In the genomic region with DNA sequence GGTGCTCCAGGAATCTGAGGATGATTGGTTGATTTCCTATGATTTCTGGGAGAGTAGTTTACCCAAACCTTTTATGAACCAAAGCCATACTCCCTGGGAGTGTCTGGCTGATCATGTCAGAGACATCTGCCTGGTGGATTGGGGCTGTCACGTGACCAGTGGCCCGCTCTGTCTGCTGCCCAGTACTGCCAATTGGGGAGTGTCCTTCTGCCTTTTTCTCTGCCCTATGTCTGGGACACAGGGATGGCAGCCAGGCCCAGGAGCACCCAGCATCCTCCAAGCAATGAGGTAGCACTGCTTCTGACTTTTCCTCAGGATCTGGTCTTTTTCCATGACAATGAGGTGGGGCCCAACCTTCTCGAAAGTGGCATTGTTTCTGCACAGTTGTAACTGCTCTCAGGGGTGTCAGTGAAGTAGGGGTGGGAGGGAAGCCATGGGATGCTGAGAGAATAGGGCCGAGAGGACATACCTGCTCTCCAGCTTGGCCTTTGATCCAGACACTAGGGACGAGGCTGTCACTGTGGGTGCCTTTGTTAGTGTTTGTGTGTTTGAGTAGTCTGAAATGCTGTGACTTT, we compare ENCODE assay signal across 2 cellular contexts.
TF ChIP-seq lines count a peak whose summit lies in the region.

No MANE protein-coding gene starts in this region.

TF ChIP-seq in H1, 55 proteins besides CTCF, POLR2A, EP300 and RAD21:
- TF ChIP-seq, protein P1, sequence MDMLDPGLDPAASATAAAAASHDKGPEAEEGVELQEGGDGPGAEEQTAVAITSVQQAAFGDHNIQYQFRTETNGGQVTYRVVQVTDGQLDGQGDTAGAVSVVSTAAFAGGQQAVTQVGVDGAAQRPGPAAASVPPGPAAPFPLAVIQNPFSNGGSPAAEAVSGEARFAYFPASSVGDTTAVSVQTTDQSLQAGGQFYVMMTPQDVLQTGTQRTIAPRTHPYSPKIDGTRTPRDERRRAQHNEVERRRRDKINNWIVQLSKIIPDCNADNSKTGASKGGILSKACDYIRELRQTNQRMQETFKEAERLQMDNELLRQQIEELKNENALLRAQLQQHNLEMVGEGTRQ (IDR thresholded peaks at IDR 0.05; ENCODE audit: low read length), result peak; percentile 25; the same call in 1 of the 2 replicates
- TF ChIP-seq TEAD4 (IDR thresholded peaks at IDR 0.05; ENCODE audit: low read depth, low read length) (0 out of 2 replicates have a peak, but pooled peaks have one; percentile 13), POU5F1 (IDR thresholded peaks at IDR 0.05; ENCODE audit: low read depth, low read length) (peak; percentile 45; the same call in 1 of the 2 replicates), RBBP5 (IDR thresholded peaks at IDR 0.05; ENCODE audit: borderline replicate concordance, low read depth, low read length) (no peak)
- TF ChIP-seq, protein P2, sequence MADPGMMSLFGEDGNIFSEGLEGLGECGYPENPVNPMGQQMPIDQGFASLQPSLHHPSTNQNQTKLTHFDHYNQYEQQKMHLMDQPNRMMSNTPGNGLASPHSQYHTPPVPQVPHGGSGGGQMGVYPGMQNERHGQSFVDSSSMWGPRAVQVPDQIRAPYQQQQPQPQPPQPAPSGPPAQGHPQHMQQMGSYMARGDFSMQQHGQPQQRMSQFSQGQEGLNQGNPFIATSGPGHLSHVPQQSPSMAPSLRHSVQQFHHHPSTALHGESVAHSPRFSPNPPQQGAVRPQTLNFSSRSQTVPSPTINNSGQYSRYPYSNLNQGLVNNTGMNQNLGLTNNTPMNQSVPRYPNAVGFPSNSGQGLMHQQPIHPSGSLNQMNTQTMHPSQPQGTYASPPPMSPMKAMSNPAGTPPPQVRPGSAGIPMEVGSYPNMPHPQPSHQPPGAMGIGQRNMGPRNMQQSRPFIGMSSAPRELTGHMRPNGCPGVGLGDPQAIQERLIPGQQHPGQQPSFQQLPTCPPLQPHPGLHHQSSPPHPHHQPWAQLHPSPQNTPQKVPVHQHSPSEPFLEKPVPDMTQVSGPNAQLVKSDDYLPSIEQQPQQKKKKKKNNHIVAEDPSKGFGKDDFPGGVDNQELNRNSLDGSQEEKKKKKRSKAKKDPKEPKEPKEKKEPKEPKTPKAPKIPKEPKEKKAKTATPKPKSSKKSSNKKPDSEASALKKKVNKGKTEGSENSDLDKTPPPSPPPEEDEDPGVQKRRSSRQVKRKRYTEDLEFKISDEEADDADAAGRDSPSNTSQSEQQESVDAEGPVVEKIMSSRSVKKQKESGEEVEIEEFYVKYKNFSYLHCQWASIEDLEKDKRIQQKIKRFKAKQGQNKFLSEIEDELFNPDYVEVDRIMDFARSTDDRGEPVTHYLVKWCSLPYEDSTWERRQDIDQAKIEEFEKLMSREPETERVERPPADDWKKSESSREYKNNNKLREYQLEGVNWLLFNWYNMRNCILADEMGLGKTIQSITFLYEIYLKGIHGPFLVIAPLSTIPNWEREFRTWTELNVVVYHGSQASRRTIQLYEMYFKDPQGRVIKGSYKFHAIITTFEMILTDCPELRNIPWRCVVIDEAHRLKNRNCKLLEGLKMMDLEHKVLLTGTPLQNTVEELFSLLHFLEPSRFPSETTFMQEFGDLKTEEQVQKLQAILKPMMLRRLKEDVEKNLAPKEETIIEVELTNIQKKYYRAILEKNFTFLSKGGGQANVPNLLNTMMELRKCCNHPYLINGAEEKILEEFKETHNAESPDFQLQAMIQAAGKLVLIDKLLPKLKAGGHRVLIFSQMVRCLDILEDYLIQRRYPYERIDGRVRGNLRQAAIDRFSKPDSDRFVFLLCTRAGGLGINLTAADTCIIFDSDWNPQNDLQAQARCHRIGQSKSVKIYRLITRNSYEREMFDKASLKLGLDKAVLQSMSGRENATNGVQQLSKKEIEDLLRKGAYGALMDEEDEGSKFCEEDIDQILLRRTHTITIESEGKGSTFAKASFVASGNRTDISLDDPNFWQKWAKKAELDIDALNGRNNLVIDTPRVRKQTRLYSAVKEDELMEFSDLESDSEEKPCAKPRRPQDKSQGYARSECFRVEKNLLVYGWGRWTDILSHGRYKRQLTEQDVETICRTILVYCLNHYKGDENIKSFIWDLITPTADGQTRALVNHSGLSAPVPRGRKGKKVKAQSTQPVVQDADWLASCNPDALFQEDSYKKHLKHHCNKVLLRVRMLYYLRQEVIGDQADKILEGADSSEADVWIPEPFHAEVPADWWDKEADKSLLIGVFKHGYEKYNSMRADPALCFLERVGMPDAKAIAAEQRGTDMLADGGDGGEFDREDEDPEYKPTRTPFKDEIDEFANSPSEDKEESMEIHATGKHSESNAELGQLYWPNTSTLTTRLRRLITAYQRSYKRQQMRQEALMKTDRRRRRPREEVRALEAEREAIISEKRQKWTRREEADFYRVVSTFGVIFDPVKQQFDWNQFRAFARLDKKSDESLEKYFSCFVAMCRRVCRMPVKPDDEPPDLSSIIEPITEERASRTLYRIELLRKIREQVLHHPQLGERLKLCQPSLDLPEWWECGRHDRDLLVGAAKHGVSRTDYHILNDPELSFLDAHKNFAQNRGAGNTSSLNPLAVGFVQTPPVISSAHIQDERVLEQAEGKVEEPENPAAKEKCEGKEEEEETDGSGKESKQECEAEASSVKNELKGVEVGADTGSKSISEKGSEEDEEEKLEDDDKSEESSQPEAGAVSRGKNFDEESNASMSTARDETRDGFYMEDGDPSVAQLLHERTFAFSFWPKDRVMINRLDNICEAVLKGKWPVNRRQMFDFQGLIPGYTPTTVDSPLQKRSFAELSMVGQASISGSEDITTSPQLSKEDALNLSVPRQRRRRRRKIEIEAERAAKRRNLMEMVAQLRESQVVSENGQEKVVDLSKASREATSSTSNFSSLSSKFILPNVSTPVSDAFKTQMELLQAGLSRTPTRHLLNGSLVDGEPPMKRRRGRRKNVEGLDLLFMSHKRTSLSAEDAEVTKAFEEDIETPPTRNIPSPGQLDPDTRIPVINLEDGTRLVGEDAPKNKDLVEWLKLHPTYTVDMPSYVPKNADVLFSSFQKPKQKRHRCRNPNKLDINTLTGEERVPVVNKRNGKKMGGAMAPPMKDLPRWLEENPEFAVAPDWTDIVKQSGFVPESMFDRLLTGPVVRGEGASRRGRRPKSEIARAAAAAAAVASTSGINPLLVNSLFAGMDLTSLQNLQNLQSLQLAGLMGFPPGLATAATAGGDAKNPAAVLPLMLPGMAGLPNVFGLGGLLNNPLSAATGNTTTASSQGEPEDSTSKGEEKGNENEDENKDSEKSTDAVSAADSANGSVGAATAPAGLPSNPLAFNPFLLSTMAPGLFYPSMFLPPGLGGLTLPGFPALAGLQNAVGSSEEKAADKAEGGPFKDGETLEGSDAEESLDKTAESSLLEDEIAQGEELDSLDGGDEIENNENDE (IDR thresholded peaks at IDR 0.05; ENCODE audit: insufficient replicate concordance, low read length), result no peak

TF ChIP-seq in GM12891, 5 proteins besides CTCF, POLR2A, EP300 and RAD21:
- TF ChIP-seq TAF1 (IDR thresholded peaks at IDR 0.05; ENCODE audit: low read depth, low read length) (no peak), PAX5 (IDR thresholded peaks at IDR 0.05; ENCODE audit: insufficient read depth, low read length, severe bottlenecking) (no peak), POLR2AphosphoS5 (IDR thresholded peaks at IDR 0.05; ENCODE audit: low read depth, low read length) (no peak), SPI1 (IDR thresholded peaks at IDR 0.05; ENCODE audit: low read depth, low read length) (no peak), POU2F2 (IDR thresholded peaks at IDR 0.05; ENCODE audit: low read depth, low read length) (no peak)
TF ChIP-seq in GM12891: peak in this region for 0.
